ENCODE assay signal across 23 cellular contexts in genomic region chr6:29620629-29621028, GRCh38. TPM values are rescaled to one million over a fixed set of nuclear protein-coding genes. Genes with fewer than 3 reads are reported as not detected.
"Had no signal": no experiment of that assay in that cellular context is flagged by ENCODE, and none has a peak within 500 bp of the region (broad histone marks: within the 10 kb centered on the region; RNA-seq: fewer than 3 reads in every experiment).

No MANE protein-coding gene starts in this region.

- H3K27ac ChIP-seq: cardiac muscle cell, foreskin keratinocyte, hepatocyte, neural progenitor cell, sigmoid colon, tibial artery had no signal

- H3K4me2 ChIP-seq: hepatocyte, neural progenitor cell, smooth muscle cell had no signal

- H3K9me3 ChIP-seq: left lung, sigmoid colon, tibial artery had no signal

- H3K27me3 ChIP-seq: cardiac muscle cell, foreskin keratinocyte, hepatocyte, left lung, neural progenitor cell, sigmoid colon, tibial artery had no signal

- H3K4me3 Mint-ChIP-seq: activated naive CD4-positive, alpha-beta T cell treated with anti-CD3 and anti-CD28 coated beads, Interleukin-2, amount 10 ng/mL, durations not matched to agents 7 days and 5 days; naive thymus-derived CD4-positive, alpha-beta T cell; neural progenitor cell; stimulated activated memory B cell treated with anti-CD40 and anti-IgM and Interleukin-4, amounts not matched to agents 10 μg/mL and 1 μg/mL and 100 μg/mL, for 72 hours had no signal

- DNase-seq: activated CD8-positive, alpha-beta memory T cell treated with anti-CD3 and anti-CD28 coated beads, Interleukin-2, amount 50 U/mL, for 48 hours; activated effector memory CD4-positive, alpha-beta T cell treated with anti-CD3 and anti-CD28 coated beads, Interleukin-2, amount 50 U/mL, for 16 hours; activated naive CD4-positive, alpha-beta T cell treated with anti-CD3 and anti-CD28 coated beads, Interleukin-2, amount 10 ng/mL, durations not matched to agents 7 days and 5 days; activated T-cell treated with anti-CD3 and anti-CD28 coated beads, Interleukin-2, amount 50 U/mL, for 48 hours; amygdala; effector CD4-positive, alpha-beta T cell; foreskin keratinocyte; kidney glomerular epithelial cell; left lung; naive thymus-derived CD4-positive, alpha-beta T cell; retina; sigmoid colon; stimulated activated CD4-positive, alpha-beta T cell treated with anti-CD3 and anti-CD28 coated beads, Interleukin-15, amount 100 ng/mL, for 24 hours; T-helper 1 cell; T-helper 9 cell; tibial artery had no signal

- H3K27me3 Mint-ChIP-seq: stimulated activated memory B cell treated with anti-CD40 and anti-IgM and Interleukin-4, amounts not matched to agents 10 μg/mL and 1 μg/mL and 100 μg/mL, for 72 hours had no signal

- H2AFZ ChIP-seq: hepatocyte, neural progenitor cell had no signal

- H3K4me1 Mint-ChIP-seq: activated naive CD4-positive, alpha-beta T cell treated with anti-CD3 and anti-CD28 coated beads, Interleukin-2, amount 10 ng/mL, durations not matched to agents 7 days and 5 days; stimulated activated memory B cell treated with anti-CD40 and anti-IgM and Interleukin-4, amounts not matched to agents 10 μg/mL and 1 μg/mL and 100 μg/mL, for 72 hours had no signal

- H3K9me3 Mint-ChIP-seq: activated naive CD4-positive, alpha-beta T cell treated with anti-CD3 and anti-CD28 coated beads, Interleukin-2, amount 10 ng/mL, durations not matched to agents 7 days and 5 days; naive thymus-derived CD4-positive, alpha-beta T cell; neural progenitor cell; stimulated activated memory B cell treated with anti-CD40 and anti-IgM and Interleukin-4, amounts not matched to agents 10 μg/mL and 1 μg/mL and 100 μg/mL, for 72 hours had no signal

- H3K9ac ChIP-seq: neural progenitor cell had no signal

- ATAC-seq: foreskin keratinocyte; left lung; naive thymus-derived CD4-positive, alpha-beta T cell; stimulated activated memory B cell treated with anti-CD40 and anti-IgM and Interleukin-4, amounts not matched to agents 10 μg/mL and 1 μg/mL and 100 μg/mL, for 72 hours had no signal

- H3K4me3 ChIP-seq: cardiac muscle cell, hepatocyte, left lung, lung, neural progenitor cell, sigmoid colon, smooth muscle cell, tibial artery had no signal

- H3K79me2 ChIP-seq: hepatocyte had no signal

- H3K27ac Mint-ChIP-seq: activated naive CD4-positive, alpha-beta T cell treated with anti-CD3 and anti-CD28 coated beads, Interleukin-2, amount 10 ng/mL, durations not matched to agents 7 days and 5 days; neural progenitor cell; stimulated activated memory B cell treated with anti-CD40 and anti-IgM and Interleukin-4, amounts not matched to agents 10 μg/mL and 1 μg/mL and 100 μg/mL, for 72 hours had no signal

RNA-seq across cellular contexts. Expression of gene OR2H2, which starts 35.7 kb away (rescaled TPM):
- polyA plus RNA-seq: esophagus; foreskin keratinocyte; hepatocyte; lung; naive thymus-derived CD4-positive, alpha-beta T cell; sigmoid colon; smooth muscle cell had no signal

RNA-seq across cellular contexts. Expression of gene MOG, which starts 36.3 kb away (rescaled TPM):
- polyA plus RNA-seq: esophagus; foreskin keratinocyte; hepatocyte; lung; naive thymus-derived CD4-positive, alpha-beta T cell; smooth muscle cell had no signal
